Comparison of ENCODE assay signal across 1 cellular context in genomic region chr2:120669121-120669952, GRCh38.
TF ChIP-seq lines count a peak whose summit lies in the region.

No MANE protein-coding gene starts in this region.

TF ChIP-seq in HepG2, 621 proteins besides CTCF, POLR2A, EP300 and RAD21 (continued from another document and continues in another):
- TF ChIP-seq, protein P1, sequence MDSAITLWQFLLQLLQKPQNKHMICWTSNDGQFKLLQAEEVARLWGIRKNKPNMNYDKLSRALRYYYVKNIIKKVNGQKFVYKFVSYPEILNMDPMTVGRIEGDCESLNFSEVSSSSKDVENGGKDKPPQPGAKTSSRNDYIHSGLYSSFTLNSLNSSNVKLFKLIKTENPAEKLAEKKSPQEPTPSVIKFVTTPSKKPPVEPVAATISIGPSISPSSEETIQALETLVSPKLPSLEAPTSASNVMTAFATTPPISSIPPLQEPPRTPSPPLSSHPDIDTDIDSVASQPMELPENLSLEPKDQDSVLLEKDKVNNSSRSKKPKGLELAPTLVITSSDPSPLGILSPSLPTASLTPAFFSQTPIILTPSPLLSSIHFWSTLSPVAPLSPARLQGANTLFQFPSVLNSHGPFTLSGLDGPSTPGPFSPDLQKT (CRISPR knock-in tag; IDR thresholded peaks at IDR 0.05; ENCODE audit: borderline replicate concordance): no peak
- TF ChIP-seq ZNF747 (CRISPR knock-in tag; IDR thresholded peaks at IDR 0.05; ENCODE audit: borderline replicate concordance): no peak
- TF ChIP-seq TMF1 (CRISPR knock-in tag; IDR thresholded peaks at IDR 0.05; ENCODE audit: low read depth): no peak
- TF ChIP-seq KDM2A (CRISPR knock-in tag; IDR thresholded peaks at IDR 0.05; ENCODE audit: borderline replicate concordance, low read depth): peak; percentile 59; the same call in 1 of the 2 replicates
- no peak for TF ChIP-seq CHD4 (IDR thresholded peaks at IDR 0.05; ENCODE audit: borderline replicate concordance, low read length)
- TF ChIP-seq MXD4 (CRISPR knock-in tag; IDR thresholded peaks at IDR 0.05): no peak
- TF ChIP-seq MTF2 (CRISPR knock-in tag; IDR thresholded peaks at IDR 0.05; ENCODE audit: borderline replicate concordance): no peak
- 0 out of 4 replicates have a peak, but pooled peaks of 1 of the 2 experiments have one; percentile 40 for TF ChIP-seq NR2F1 (CRISPR knock-in tag; IDR thresholded peaks at IDR 0.05)
- no peak for TF ChIP-seq ZNF274 (CRISPR knock-in tag; IDR thresholded peaks at IDR 0.05)
- TF ChIP-seq SRSF1 (optimal IDR thresholded peaks at IDR 0.05; ENCODE audit: low read depth, low read length): peak; percentile 11
- TF ChIP-seq, protein P2, sequence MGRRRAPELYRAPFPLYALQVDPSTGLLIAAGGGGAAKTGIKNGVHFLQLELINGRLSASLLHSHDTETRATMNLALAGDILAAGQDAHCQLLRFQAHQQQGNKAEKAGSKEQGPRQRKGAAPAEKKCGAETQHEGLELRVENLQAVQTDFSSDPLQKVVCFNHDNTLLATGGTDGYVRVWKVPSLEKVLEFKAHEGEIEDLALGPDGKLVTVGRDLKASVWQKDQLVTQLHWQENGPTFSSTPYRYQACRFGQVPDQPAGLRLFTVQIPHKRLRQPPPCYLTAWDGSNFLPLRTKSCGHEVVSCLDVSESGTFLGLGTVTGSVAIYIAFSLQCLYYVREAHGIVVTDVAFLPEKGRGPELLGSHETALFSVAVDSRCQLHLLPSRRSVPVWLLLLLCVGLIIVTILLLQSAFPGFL (CRISPR knock-in tag; IDR thresholded peaks at IDR 0.05): no peak
- TF ChIP-seq ZFP62 (CRISPR knock-in tag; IDR thresholded peaks at IDR 0.05): no peak
- TF ChIP-seq, protein P3, sequence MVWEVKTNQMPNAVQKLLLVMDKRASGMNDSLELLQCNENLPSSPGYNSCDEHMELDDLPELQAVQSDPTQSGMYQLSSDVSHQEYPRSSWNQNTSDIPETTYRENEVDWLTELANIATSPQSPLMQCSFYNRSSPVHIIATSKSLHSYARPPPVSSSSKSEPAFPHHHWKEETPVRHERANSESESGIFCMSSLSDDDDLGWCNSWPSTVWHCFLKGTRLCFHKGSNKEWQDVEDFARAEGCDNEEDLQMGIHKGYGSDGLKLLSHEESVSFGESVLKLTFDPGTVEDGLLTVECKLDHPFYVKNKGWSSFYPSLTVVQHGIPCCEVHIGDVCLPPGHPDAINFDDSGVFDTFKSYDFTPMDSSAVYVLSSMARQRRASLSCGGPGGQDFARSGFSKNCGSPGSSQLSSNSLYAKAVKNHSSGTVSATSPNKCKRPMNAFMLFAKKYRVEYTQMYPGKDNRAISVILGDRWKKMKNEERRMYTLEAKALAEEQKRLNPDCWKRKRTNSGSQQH (CRISPR knock-in tag; IDR thresholded peaks at IDR 0.05; ENCODE audit: low read depth): no peak
- no peak for TF ChIP-seq TRIM24 (CRISPR knock-in tag; IDR thresholded peaks at IDR 0.05)
- no peak for TF ChIP-seq ZNF703 (CRISPR knock-in tag; IDR thresholded peaks at IDR 0.05; ENCODE audit: borderline replicate concordance)
- no peak for TF ChIP-seq YY1 (IDR thresholded peaks at IDR 0.05; ENCODE audit: insufficient read depth, insufficient replicate concordance, low read depth, low read length)
- TF ChIP-seq HOXA9 (CRISPR knock-in tag; IDR thresholded peaks at IDR 0.05; ENCODE audit: borderline replicate concordance): no peak
- no peak for TF ChIP-seq ARNT2 (CRISPR knock-in tag; IDR thresholded peaks at IDR 0.05; ENCODE audit: low read depth)
- peak; percentile 68; the same call in 1 of the 2 replicates for TF ChIP-seq ZNF280D (CRISPR knock-in tag; IDR thresholded peaks at IDR 0.05)
- TF ChIP-seq NFKB2 (CRISPR knock-in tag; IDR thresholded peaks at IDR 0.05; ENCODE audit: borderline replicate concordance): no peak; the same call in 1 of the 2 replicates
- TF ChIP-seq ATF6 (CRISPR knock-in tag; conservative IDR thresholded peaks at IDR 0.05): no peak
- TF ChIP-seq MED1 (CRISPR knock-in tag; IDR thresholded peaks at IDR 0.05): peak; percentile 38; the same call in 1 of the 2 replicates
- peak; percentile 62; the same call in 1 of the 2 replicates for TF ChIP-seq ZNF644 (CRISPR knock-in tag; IDR thresholded peaks at IDR 0.05; ENCODE audit: low read depth)
- no peak for TF ChIP-seq ZNF17 (CRISPR knock-in tag; IDR thresholded peaks at IDR 0.05)
- no peak for TF ChIP-seq ZBTB44 (CRISPR knock-in tag; IDR thresholded peaks at IDR 0.05)
- no peak for TF ChIP-seq ZNF619 (CRISPR knock-in tag; IDR thresholded peaks at IDR 0.05)
- peak; percentile 42; the same call in 1 of the 2 replicates for TF ChIP-seq FOXK1 (CRISPR knock-in tag; IDR thresholded peaks at IDR 0.05; ENCODE audit: borderline replicate concordance, low read depth)
- TF ChIP-seq EED (CRISPR knock-in tag; IDR thresholded peaks at IDR 0.05): no peak; the same call in 1 of the 2 replicates
- no peak for TF ChIP-seq MATR3 (CRISPR knock-in tag; IDR thresholded peaks at IDR 0.05)
- no peak; the same call in 1 of the 2 replicates for TF ChIP-seq YEATS4 (CRISPR knock-in tag; IDR thresholded peaks at IDR 0.05; ENCODE audit: borderline replicate concordance)
- TF ChIP-seq ZNF138 (CRISPR knock-in tag; IDR thresholded peaks at IDR 0.05; ENCODE audit: low read depth): no peak
- TF ChIP-seq ESRRA (CRISPR knock-in tag; IDR thresholded peaks at IDR 0.05; ENCODE audit: low read depth): no peak
- TF ChIP-seq NFRKB (IDR thresholded peaks at IDR 0.05): no peak
- TF ChIP-seq ZNF282 (IDR thresholded peaks at IDR 0.05; ENCODE audit: partially characterized antibody): no peak
- TF ChIP-seq PHB2 (IDR thresholded peaks at IDR 0.05; ENCODE audit: partially characterized antibody): no peak
- no peak for TF ChIP-seq SRSF4 (IDR thresholded peaks at IDR 0.05; ENCODE audit: low read depth, low read length, poor library complexity, severe bottlenecking)
- TF ChIP-seq ZNF672 (CRISPR knock-in tag; IDR thresholded peaks at IDR 0.05): no peak
- no peak for TF ChIP-seq PRPF4 (IDR thresholded peaks at IDR 0.05; ENCODE audit: low read depth, low read length, poor library complexity, severe bottlenecking)
- TF ChIP-seq SP5 (CRISPR knock-in tag; IDR thresholded peaks at IDR 0.05; ENCODE audit: borderline replicate concordance, low read depth): no peak
- no peak for TF ChIP-seq ZNF496 (CRISPR knock-in tag; IDR thresholded peaks at IDR 0.05; ENCODE audit: insufficient replicate concordance)
- TF ChIP-seq ZNF775 (CRISPR knock-in tag; IDR thresholded peaks at IDR 0.05; ENCODE audit: borderline replicate concordance): no peak
- TF ChIP-seq ZNF841 (CRISPR knock-in tag; IDR thresholded peaks at IDR 0.05; ENCODE audit: borderline replicate concordance): no peak
- TF ChIP-seq, protein P4, sequence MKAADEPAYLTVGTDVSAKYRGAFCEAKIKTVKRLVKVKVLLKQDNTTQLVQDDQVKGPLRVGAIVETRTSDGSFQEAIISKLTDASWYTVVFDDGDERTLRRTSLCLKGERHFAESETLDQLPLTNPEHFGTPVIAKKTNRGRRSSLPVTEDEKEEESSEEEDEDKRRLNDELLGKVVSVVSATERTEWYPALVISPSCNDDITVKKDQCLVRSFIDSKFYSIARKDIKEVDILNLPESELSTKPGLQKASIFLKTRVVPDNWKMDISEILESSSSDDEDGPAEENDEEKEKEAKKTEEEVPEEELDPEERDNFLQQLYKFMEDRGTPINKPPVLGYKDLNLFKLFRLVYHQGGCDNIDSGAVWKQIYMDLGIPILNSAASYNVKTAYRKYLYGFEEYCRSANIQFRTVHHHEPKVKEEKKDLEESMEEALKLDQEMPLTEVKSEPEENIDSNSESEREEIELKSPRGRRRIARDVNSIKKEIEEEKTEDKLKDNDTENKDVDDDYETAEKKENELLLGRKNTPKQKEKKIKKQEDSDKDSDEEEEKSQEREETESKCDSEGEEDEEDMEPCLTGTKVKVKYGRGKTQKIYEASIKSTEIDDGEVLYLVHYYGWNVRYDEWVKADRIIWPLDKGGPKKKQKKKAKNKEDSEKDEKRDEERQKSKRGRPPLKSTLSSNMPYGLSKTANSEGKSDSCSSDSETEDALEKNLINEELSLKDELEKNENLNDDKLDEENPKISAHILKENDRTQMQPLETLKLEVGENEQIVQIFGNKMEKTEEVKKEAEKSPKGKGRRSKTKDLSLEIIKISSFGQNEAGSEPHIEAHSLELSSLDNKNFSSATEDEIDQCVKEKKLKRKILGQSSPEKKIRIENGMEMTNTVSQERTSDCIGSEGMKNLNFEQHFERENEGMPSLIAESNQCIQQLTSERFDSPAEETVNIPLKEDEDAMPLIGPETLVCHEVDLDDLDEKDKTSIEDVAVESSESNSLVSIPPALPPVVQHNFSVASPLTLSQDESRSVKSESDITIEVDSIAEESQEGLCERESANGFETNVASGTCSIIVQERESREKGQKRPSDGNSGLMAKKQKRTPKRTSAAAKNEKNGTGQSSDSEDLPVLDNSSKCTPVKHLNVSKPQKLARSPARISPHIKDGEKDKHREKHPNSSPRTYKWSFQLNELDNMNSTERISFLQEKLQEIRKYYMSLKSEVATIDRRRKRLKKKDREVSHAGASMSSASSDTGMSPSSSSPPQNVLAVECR (CRISPR knock-in tag; IDR thresholded peaks at IDR 0.05; ENCODE audit: borderline replicate concordance): peak; percentile 32; the same call in 1 of the 2 replicates
- no peak for TF ChIP-seq ZNF333 (CRISPR knock-in tag; IDR thresholded peaks at IDR 0.05; ENCODE audit: borderline replicate concordance)
- TF ChIP-seq, protein P5, sequence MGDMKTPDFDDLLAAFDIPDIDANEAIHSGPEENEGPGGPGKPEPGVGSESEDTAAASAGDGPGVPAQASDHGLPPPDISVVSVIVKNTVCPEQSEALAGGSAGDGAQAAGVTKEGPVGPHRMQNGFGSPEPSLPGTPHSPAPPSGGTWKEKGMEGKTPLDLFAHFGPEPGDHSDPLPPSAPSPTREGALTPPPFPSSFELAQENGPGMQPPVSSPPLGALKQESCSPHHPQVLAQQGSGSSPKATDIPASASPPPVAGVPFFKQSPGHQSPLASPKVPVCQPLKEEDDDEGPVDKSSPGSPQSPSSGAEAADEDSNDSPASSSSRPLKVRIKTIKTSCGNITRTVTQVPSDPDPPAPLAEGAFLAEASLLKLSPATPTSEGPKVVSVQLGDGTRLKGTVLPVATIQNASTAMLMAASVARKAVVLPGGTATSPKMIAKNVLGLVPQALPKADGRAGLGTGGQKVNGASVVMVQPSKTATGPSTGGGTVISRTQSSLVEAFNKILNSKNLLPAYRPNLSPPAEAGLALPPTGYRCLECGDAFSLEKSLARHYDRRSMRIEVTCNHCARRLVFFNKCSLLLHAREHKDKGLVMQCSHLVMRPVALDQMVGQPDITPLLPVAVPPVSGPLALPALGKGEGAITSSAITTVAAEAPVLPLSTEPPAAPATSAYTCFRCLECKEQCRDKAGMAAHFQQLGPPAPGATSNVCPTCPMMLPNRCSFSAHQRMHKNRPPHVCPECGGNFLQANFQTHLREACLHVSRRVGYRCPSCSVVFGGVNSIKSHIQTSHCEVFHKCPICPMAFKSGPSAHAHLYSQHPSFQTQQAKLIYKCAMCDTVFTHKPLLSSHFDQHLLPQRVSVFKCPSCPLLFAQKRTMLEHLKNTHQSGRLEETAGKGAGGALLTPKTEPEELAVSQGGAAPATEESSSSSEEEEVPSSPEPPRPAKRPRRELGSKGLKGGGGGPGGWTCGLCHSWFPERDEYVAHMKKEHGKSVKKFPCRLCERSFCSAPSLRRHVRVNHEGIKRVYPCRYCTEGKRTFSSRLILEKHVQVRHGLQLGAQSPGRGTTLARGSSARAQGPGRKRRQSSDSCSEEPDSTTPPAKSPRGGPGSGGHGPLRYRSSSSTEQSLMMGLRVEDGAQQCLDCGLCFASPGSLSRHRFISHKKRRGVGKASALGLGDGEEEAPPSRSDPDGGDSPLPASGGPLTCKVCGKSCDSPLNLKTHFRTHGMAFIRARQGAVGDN (CRISPR knock-in tag; IDR thresholded peaks at IDR 0.05): peak; percentile 51
